In genomic region chr1:43042773-43043470, GRCh38 we compare ENCODE assay signal across 18 cellular contexts.
DNase-seq lines count a peak whose midpoint lies in the region; ATAC-seq and TF ChIP-seq lines count a peak whose summit lies in the region.
"Had no signal": no experiment of that assay in that cellular context is flagged by ENCODE, and none has a peak within 500 bp of the region (broad histone marks: within the 10 kb centered on the region; RNA-seq: fewer than 3 reads in every experiment).

No MANE protein-coding gene starts in this region.

- H2AFZ ChIP-seq in neural progenitor cell (replicated peaks): no peak overlapping the region
- H2AFZ ChIP-seq in GM23338: no peak overlapping the region

- peaks cover 4% of the 10 kb centered on the region for H3F3A ChIP-seq in neural progenitor cell (ENCODE audit: low read depth)
- no peaks in the 10 kb centered on the region for H3F3A ChIP-seq in GM23338 (replicated peaks; ENCODE audit: low read depth)

- peaks cover 21% of the 10 kb centered on the region for H3K4me1 Mint-ChIP-seq in neural progenitor cell
- H3K4me1 Mint-ChIP-seq in GM23338: peaks cover 13% of the 10 kb centered on the region
- H3K4me1 Mint-ChIP-seq in CD4-positive, alpha-beta memory T cell: peaks cover 0 to 4% (median 3%) of the 10 kb centered on the region in 4 donors

- H3K36me3 Mint-ChIP-seq in neural progenitor cell (peaks cover 2% of the 10 kb centered on the region), GM23338 (ENCODE audit: low read depth) (no peaks in the 10 kb centered on the region)
- no peaks in the 10 kb centered on the region for H3K36me3 Mint-ChIP-seq in CD4-positive, alpha-beta memory T cell

- peak overlapping the region; percentile 56; the same call in 1 of the 2 replicates for H3K27ac ChIP-seq in RWPE1
- no peak overlapping the region for H3K27ac ChIP-seq in neural progenitor cell
- no peak overlapping the region for H3K27ac ChIP-seq in GM23338 (ENCODE audit: low read depth)
- no peak overlapping the region for H3K27ac ChIP-seq in CD4-positive, alpha-beta memory T cell (ENCODE audit: low read depth, low read length)
- H3K27ac ChIP-seq: 22Rv1 had no signal

- H3K9ac ChIP-seq in neural progenitor cell: no peak overlapping the region

- POLR2A ChIA-PET in RWPE1 (lab: Yijun Ruan, JAX; ENCODE audit: low non-redundant PET): no interaction called here
- POLR2A ChIA-PET in CD4-positive, alpha-beta memory T cell (lab: Charles Lee; ENCODE audit: partially characterized antibody): no interaction called here

- H3K9me3 Mint-ChIP-seq in neural progenitor cell (peaks cover 5% of the 10 kb centered on the region), GM23338 (no peaks in the 10 kb centered on the region)
- H3K9me3 Mint-ChIP-seq in CD4-positive, alpha-beta memory T cell: no peaks in the 10 kb centered on the region

- H3K4me1 ChIP-seq in neural progenitor cell (peaks cover 15% of the 10 kb centered on the region), GM23338 (ENCODE audit: insufficient read depth) (no peaks in the 10 kb centered on the region)
- H3K4me1 ChIP-seq in CD4-positive, alpha-beta memory T cell (ENCODE audit: insufficient read depth, low read length): no peaks in the 10 kb centered on the region

- peak; percentile 15 for DNase-seq in NOMO-1 treated with DMSO at 0.1 percent for 48 hours (lab: John Stamatoyannopoulos, UW; ENCODE audit: unreplicated experiment)
- DNase-seq in NOMO-1 treated with dmso at 0.1 percent for 144 hours (lab: John Stamatoyannopoulos, UW; ENCODE audit: unreplicated experiment): no peak
- DNase-seq in MV-4-11 (lab: John Stamatoyannopoulos, UW): peak; percentile 30
- DNase-seq in RWPE1 (ENCODE audit: low spot score): no peak
- no peak for DNase-seq in neural progenitor cell (ENCODE audit: low spot score)
- no peak for DNase-seq in GM23338 (ENCODE audit: low spot score)
- DNase-seq in CD4-positive, alpha-beta memory T cell: no peak
- DNase-seq: C1 segment of cervical spinal cord, COR-L47, H7, Karpas-422, NCI-H1436, NCI-H2081 treated with DMSO at 0.1 percent for 48 hours, NCI-H345, NCI-H748 treated with DMSO at 0.1 percent for 48 hours had no signal

- H3K27ac Mint-ChIP-seq in neural progenitor cell (peak overlapping the region; percentile 51), GM23338 (no peak overlapping the region)
- H3K27ac Mint-ChIP-seq in CD4-positive, alpha-beta memory T cell: no peak overlapping the region

- H4K20me1 ChIP-seq in neural progenitor cell (ENCODE audit: low read depth): no peaks in the 10 kb centered on the region
- H4K20me1 ChIP-seq in GM23338 (replicated peaks; ENCODE audit: insufficient read depth): no peaks in the 10 kb centered on the region

- ATAC-seq in GM23338: no peak
- ATAC-seq in GM21723 (IDR thresholded peaks at IDR 0.05; ENCODE audit: unreplicated experiment): no peak
- ATAC-seq: GM12878 had no signal

- no peak overlapping the region for H3K4me2 ChIP-seq in neural progenitor cell
- H3K4me2 ChIP-seq in GM23338: no peak overlapping the region

- TF ChIP-seq CTCF in RWPE1 (conservative IDR thresholded peaks at IDR 0.05; ENCODE audit: low read depth) (no peak), neural progenitor cell (IDR thresholded peaks at IDR 0.05) (no peak), GM23338 (conservative IDR thresholded peaks at IDR 0.05; ENCODE audit: low read depth in 2 of 2) (no peak)

- H3K27me3 ChIP-seq in neural progenitor cell: no peaks in the 10 kb centered on the region
- no peaks in the 10 kb centered on the region for H3K27me3 ChIP-seq in GM23338 (ENCODE audit: insufficient read depth)
- no peaks in the 10 kb centered on the region for H3K27me3 ChIP-seq in CD4-positive, alpha-beta memory T cell (ENCODE audit: insufficient read depth, low read length)

- no peaks in the 10 kb centered on the region for H3K9me3 ChIP-seq in neural progenitor cell (ENCODE audit: low read depth)
- no peaks in the 10 kb centered on the region for H3K9me3 ChIP-seq in CD4-positive, alpha-beta memory T cell (ENCODE audit: control insufficient read depth in 1 of 2, low read length in 2 of 2)

- no peak overlapping the region for H3K4me3 Mint-ChIP-seq in neural progenitor cell
- no peak overlapping the region for H3K4me3 Mint-ChIP-seq in GM23338
- H3K4me3 Mint-ChIP-seq in CD4-positive, alpha-beta memory T cell: no peak overlapping the region

- intact Hi-C loops in CD4-positive, alpha-beta memory T cell (cut with micrococcal nuclease): no loop called here

- H3K36me3 ChIP-seq in neural progenitor cell: no peaks in the 10 kb centered on the region
- no peaks in the 10 kb centered on the region for H3K36me3 ChIP-seq in GM23338 (ENCODE audit: insufficient read depth)
- H3K36me3 ChIP-seq in CD4-positive, alpha-beta memory T cell (ENCODE audit: insufficient read depth, low read length): no peaks in the 10 kb centered on the region

- CTCF ChIA-PET in RWPE1 (lab: Yijun Ruan, JAX): no interaction called here
- CTCF ChIA-PET in CD4-positive, alpha-beta memory T cell (lab: Charles Lee; ENCODE audit: partially characterized antibody): interaction anchor here (0.5 to 1.8 kb wide), 4 partner anchors 30 to 120 kb away, joined by 3 to 5 read pairs (median 4); no protein-coding TSS in a partner anchor

- no peak overlapping the region for H3K4me3 ChIP-seq in neural progenitor cell
- H3K4me3 ChIP-seq in GM23338: no peak overlapping the region
- H3K4me3 ChIP-seq in CD4-positive, alpha-beta memory T cell (ENCODE audit: low read length in 2 of 2): no peak overlapping the region
- H3K4me3 ChIP-seq: GM12878 had no signal

- no peaks in the 10 kb centered on the region for H3K9me2 ChIP-seq in GM23338 (ENCODE audit: insufficient read depth)

- no peaks in the 10 kb centered on the region for H3K79me2 ChIP-seq in neural progenitor cell (ENCODE audit: low read depth)
- H3K79me2 ChIP-seq in GM23338 (replicated peaks; ENCODE audit: insufficient read depth): no peaks in the 10 kb centered on the region

- H3K27me3 Mint-ChIP-seq in neural progenitor cell (ENCODE audit: insufficient read depth, low read depth) (peaks cover 7% of the 10 kb centered on the region), GM23338 (ENCODE audit: insufficient read depth, low read depth, poor library complexity) (peaks cover 1% of the 10 kb centered on the region)
- no peaks in the 10 kb centered on the region for H3K27me3 Mint-ChIP-seq in CD4-positive, alpha-beta memory T cell

TF ChIP-seq in GM23338, 12 proteins besides CTCF, POLR2A, EP300 and RAD21 (continues in another document):
- TF ChIP-seq REST (IDR thresholded peaks at IDR 0.05; ENCODE audit: unreplicated experiment): no peak
- no peak for TF ChIP-seq ZNF114 (CRISPR knock-in tag; IDR thresholded peaks at IDR 0.05)
- TF ChIP-seq STAT1 (IDR thresholded peaks at IDR 0.05; ENCODE audit: unreplicated experiment): no peak

Comparison
In these comparisons a context has a peak if more than half of its experiments do, and no peak if none do; other contexts are left out.
1. DNase-seq: peak in NOMO-1 treated with DMSO at 0.1 percent for 48 hours (single experiment) and MV-4-11 (single experiment); none in NOMO-1 treated with dmso at 0.1 percent for 144 hours (single experiment), RWPE1 (single experiment), neural progenitor cell (single experiment), GM23338 (single experiment) and CD4-positive, alpha-beta memory T cell (0 of 5).